In the genomic region with DNA sequence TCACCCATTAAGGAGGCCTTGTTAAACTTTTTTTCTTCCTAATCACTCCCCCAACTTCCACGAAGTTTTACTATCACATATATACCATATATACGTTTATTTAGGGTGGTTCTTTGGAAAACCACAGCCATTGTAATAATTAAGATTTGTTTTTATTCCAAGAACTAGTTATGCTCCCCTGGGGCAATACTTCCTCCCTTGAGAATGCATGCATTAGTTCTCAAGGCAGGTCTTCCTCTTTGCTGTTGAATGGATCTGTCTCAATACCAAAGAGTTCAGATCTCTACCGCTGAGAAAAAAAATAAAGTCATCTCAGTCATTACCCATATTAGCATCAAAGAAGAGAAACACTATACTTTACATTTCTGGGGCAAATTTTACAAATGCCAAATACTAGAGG, we compare ENCODE assay signal across 31 cellular contexts.
"Had no signal": no experiment of that assay in that cellular context is flagged by ENCODE, and none has a peak within 500 bp of the region (broad histone marks: within the 10 kb centered on the region; RNA-seq: fewer than 3 reads in every experiment).

No MANE protein-coding gene starts in this region.

- H3K27ac ChIP-seq: brain microvascular endothelial cell, PC-9, RWPE1 had no signal

- H3K36me3 Mint-ChIP-seq: activated naive CD8-positive, alpha-beta T cell treated with anti-CD3 and anti-CD28 coated beads for 36 hours had no signal

- H3K27me3 ChIP-seq: brain microvascular endothelial cell had no signal

- H3K4me2 ChIP-seq: PC-9 had no signal

- FAIRE-seq: colon had no signal

- H3K27me3 Mint-ChIP-seq: activated B cell treated with CpG ODN at 0.5 μM for 24 hours; activated CD8-positive, alpha-beta T cell treated with anti-CD3 and anti-CD28 coated beads for 36 hours; activated naive CD8-positive, alpha-beta T cell treated with anti-CD3 and anti-CD28 coated beads for 36 hours; activated T-helper 17 cell treated with anti-CD3 and anti-CD28 coated beads, Interleukin-2, amount 50 U/mL, for 72 hours had no signal

- H3K4me3 ChIP-seq: PC-9 had no signal

- ATAC-seq: activated CD8-positive, alpha-beta T cell treated with anti-CD3 and anti-CD28 coated beads for 36 hours; activated T-cell treated with anti-CD3 and anti-CD28 coated beads, Interleukin-2, amount 50 U/mL, for 72 hours; activated T-helper 17 cell treated with anti-CD3 and anti-CD28 coated beads, Interleukin-2, amount 50 U/mL, for 72 hours; Right ventricle myocardium inferior had no signal

- H3K27ac Mint-ChIP-seq: activated B cell treated with CpG ODN at 0.5 μM for 24 hours; activated CD8-positive, alpha-beta T cell treated with anti-CD3 and anti-CD28 coated beads for 36 hours; activated naive CD8-positive, alpha-beta T cell treated with anti-CD3 and anti-CD28 coated beads for 36 hours; activated T-cell treated with anti-CD3 and anti-CD28 coated beads, Interleukin-2, amount 50 U/mL, for 72 hours; activated T-helper 17 cell treated with anti-CD3 and anti-CD28 coated beads, Interleukin-2, amount 50 U/mL, for 72 hours; T-helper 1 cell treated with Interleukin-12 subunit alpha and Interleukin-12 subunit beta and Interleukin-4 antibody, amounts not matched to agents 30 μg/mL and 1 μg/mL, for 36 hours; T-helper 2 cell treated with Interferon-gamma antibody and Interleukin-4, amounts not matched to agents 5 μg/mL and 100 μg/mL, for 36 hours had no signal

- DNase-seq: activated B cell treated with CpG ODN at 0.5 μM for 24 hours; activated CD4-positive, alpha-beta T cell treated with anti-CD3 and anti-CD28 coated beads for 4 hours; activated CD4-positive, CD25-positive, alpha-beta regulatory T cell treated with anti-CD3 and anti-CD28 coated beads, Interleukin-2, amount 50 U/mL, for 72 hours; activated CD8-positive, alpha-beta T cell treated with anti-CD3 and anti-CD28 coated beads for 36 hours; activated effector memory CD4-positive, alpha-beta T cell treated with anti-CD3 and anti-CD28 coated beads, Interleukin-2, amount 50 U/mL, for 16 hours; activated naive CD4-positive, alpha-beta T cell; activated naive CD4-positive, alpha-beta T cell treated with anti-CD3 and anti-CD28 coated beads, Interleukin-2, amount 50 U/mL, for 16 hours; activated naive CD8-positive, alpha-beta T cell treated with anti-CD3 and anti-CD28 coated beads for 36 hours; activated T-cell treated with anti-CD3 and anti-CD28 coated beads, Interleukin-2, amount 50 U/mL, for 1 hour; activated T-cell treated with anti-CD3 and anti-CD28 coated beads, Interleukin-2, amount 50 U/mL, for 72 hours; amniotic stem cell; aorta; brain microvascular endothelial cell; central memory CD4-positive, alpha-beta T cell; NCI-H1048; NCI-H1105 treated with DMSO at 0.1 percent for 48 hours; NCI-H1436 treated with DMSO at 0.1 percent for 48 hours; NCI-H1694 treated with DMSO at 0.1 percent for 48 hours; NCI-H2029; NCI-H345; NCI-H526; NCI-H748 treated with DMSO at 0.1 percent for 48 hours; NK-92 treated with Interleukin-12 subunit alpha and Interleukin-12 subunit beta, amount 100 ng/mL, for 24 hours; PC-9; SIG-M5 had no signal

- H3K9me3 Mint-ChIP-seq: activated B cell treated with CpG ODN at 0.5 μM for 24 hours; activated naive CD8-positive, alpha-beta T cell treated with anti-CD3 and anti-CD28 coated beads for 36 hours; T-helper 1 cell treated with Interleukin-12 subunit alpha and Interleukin-12 subunit beta and Interleukin-4 antibody, amounts not matched to agents 30 μg/mL and 1 μg/mL, for 36 hours; T-helper 2 cell treated with Interferon-gamma antibody and Interleukin-4, amounts not matched to agents 5 μg/mL and 100 μg/mL, for 36 hours had no signal

- H3K4me3 Mint-ChIP-seq: activated B cell treated with CpG ODN at 0.5 μM for 24 hours; activated CD8-positive, alpha-beta T cell treated with anti-CD3 and anti-CD28 coated beads for 36 hours; activated naive CD8-positive, alpha-beta T cell treated with anti-CD3 and anti-CD28 coated beads for 36 hours; activated T-cell treated with anti-CD3 and anti-CD28 coated beads, Interleukin-2, amount 50 U/mL, for 72 hours; activated T-helper 17 cell treated with anti-CD3 and anti-CD28 coated beads, Interleukin-2, amount 50 U/mL, for 72 hours; T-helper 1 cell treated with Interleukin-12 subunit alpha and Interleukin-12 subunit beta and Interleukin-4 antibody, amounts not matched to agents 30 μg/mL and 1 μg/mL, for 36 hours; T-helper 2 cell treated with Interferon-gamma antibody and Interleukin-4, amounts not matched to agents 5 μg/mL and 100 μg/mL, for 36 hours had no signal

- H3K4me1 Mint-ChIP-seq: activated B cell treated with CpG ODN at 0.5 μM for 24 hours; activated naive CD8-positive, alpha-beta T cell treated with anti-CD3 and anti-CD28 coated beads for 36 hours; activated T-helper 17 cell treated with anti-CD3 and anti-CD28 coated beads, Interleukin-2, amount 50 U/mL, for 72 hours had no signal

- H3K36me3 ChIP-seq: brain microvascular endothelial cell had no signal
